In the genomic region with DNA sequence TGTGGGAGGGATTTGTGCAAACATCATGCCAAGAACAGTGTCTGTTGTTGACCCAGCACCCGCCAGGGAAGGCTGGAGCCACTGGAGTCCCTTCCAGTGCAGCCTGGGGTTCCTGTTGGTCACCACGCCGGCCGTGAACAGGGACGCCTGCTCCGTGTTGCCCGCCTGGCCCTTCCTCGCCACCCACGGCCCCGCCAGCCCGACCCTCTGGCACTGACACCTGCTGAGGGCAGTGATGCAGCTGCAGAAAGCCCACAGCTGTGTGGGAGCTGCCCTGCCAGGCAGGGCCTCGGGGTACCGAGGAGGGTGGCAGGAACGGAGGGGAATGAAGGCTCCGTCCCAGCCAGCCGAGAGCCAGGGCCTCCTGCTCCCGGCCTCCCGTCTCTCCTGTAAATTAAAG, we compare ENCODE assay signal across 31 cellular contexts.
"Had no signal": no experiment of that assay in that cellular context is flagged by ENCODE, and none has a peak within 500 bp of the region (broad histone marks: within the 10 kb centered on the region; RNA-seq: fewer than 3 reads in every experiment).

No MANE protein-coding gene starts in this region.

- DNase-seq: activated CD4-positive, alpha-beta T cell treated with anti-CD3 and anti-CD28 coated beads for 36 hours; activated CD4-positive, alpha-beta T cell treated with anti-CD3 and anti-CD28 coated beads, Interleukin-2, amount 10 ng/mL, durations not matched to agents 7 days and 5 days; activated CD4-positive, alpha-beta T cell treated with anti-CD3 and anti-CD28 coated beads, Interleukin-2, amount 50 U/mL, for 48 hours; activated CD8-positive, alpha-beta T cell treated with anti-CD3 and anti-CD28 coated beads, Interleukin-2, amount 10 ng/mL, durations not matched to agents 7 days and 5 days; activated gamma-delta T cell treated with Interleukin-2 at 50 U/mL for 16 hours; activated naive CD4-positive, alpha-beta T cell treated with anti-CD3 and anti-CD28 coated beads for 36 hours; activated T-cell treated with anti-CD3 and anti-CD28 coated beads for 4 hours; activated T-cell treated with anti-CD3 and anti-CD28 coated beads, Interleukin-2, amount 50 U/mL, for 4 hours; adrenal gland; body of pancreas; IMR-90; NCI-H1105; NCI-H1417 treated with DMSO at 0.1 percent for 48 hours; NCI-H187 treated with DMSO at 0.1 percent for 48 hours; NCI-H2081; NCI-H2171 treated with DMSO at 0.1 percent for 48 hours; NCI-H2227 treated with DMSO at 0.1 percent for 48 hours; NCI-H446; NCI-H510A treated with DMSO at 0.1 percent for 48 hours; NCI-H526 treated with DMSO at 0.1 percent for 48 hours; NCI-H774; PC-3; Peyer's patch; RPMI8226; T1000 had no signal

- H3K4me1 ChIP-seq: adrenal gland, body of pancreas, Peyer's patch had no signal

- H3K4me3 ChIP-seq: adrenal gland, body of pancreas, K562, Peyer's patch, SK-N-MC had no signal

- H3K27ac ChIP-seq: adrenal gland, body of pancreas, Peyer's patch, SK-N-MC had no signal

- H3K27me3 ChIP-seq: Peyer's patch had no signal

- ATAC-seq: activated CD4-positive, alpha-beta T cell treated with anti-CD3 and anti-CD28 coated beads for 36 hours; activated CD4-positive, CD25-positive, alpha-beta regulatory T cell treated with anti-CD3 and anti-CD28 coated beads, Interleukin-2, amount 50 U/mL, for 24 hours; activated CD8-positive, alpha-beta T cell treated with anti-CD3 and anti-CD28 coated beads, Interleukin-2, amount 10 ng/mL, durations not matched to agents 7 days and 5 days; activated naive CD4-positive, alpha-beta T cell treated with anti-CD3 and anti-CD28 coated beads, Interleukin-2, amount 50 U/mL, for 72 hours; activated T-cell treated with anti-CD3 and anti-CD28 coated beads, Interleukin-2, amount 50 U/mL, for 4 hours; body of pancreas; PC-3 had no signal

- H3K9me3 ChIP-seq: adrenal gland, body of pancreas, Peyer's patch had no signal

- H3K36me3 ChIP-seq: adrenal gland, Peyer's patch had no signal

- FAIRE-seq: astrocyte, bronchial epithelial cell, K562 had no signal
